14 cellular contexts compared by ENCODE assay signal in the genomic region with DNA sequence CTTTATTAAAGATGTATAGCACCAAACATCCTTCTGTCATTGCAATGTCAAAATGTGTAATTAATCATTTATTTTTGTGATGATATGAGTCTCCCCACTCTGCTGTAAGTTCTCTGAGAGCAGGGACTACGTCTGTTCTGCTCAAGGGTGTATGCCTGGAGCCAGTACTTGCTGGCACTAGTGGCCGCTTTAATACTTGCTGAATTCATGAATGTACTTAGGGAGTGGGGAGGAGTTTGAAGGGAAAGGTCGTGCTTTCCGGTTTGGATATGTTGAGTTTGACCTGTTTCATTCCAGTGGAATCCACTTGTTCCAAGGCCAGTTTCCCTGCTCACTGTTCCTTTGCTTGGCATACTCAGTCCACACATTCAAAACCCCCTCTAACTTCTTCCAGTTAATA. TPM values are rescaled to one million over a fixed set of nuclear protein-coding genes. Genes with fewer than 3 reads are reported as not detected.
DNase-seq lines count a peak whose midpoint lies in the region; ATAC-seq, FAIRE-seq and TF ChIP-seq lines count a peak whose summit lies in the region.
"Had no signal": no experiment of that assay in that cellular context is flagged by ENCODE, and none has a peak within 500 bp of the region (broad histone marks: within the 10 kb centered on the region; RNA-seq: fewer than 3 reads in every experiment).

No MANE protein-coding gene starts in this region.

- peak overlapping the region; percentile 96 for H3K27ac ChIP-seq in left ventricle myocardium inferior (replicated peaks)
- no peak overlapping the region for H3K27ac ChIP-seq in right atrium auricular region
- H3K27ac ChIP-seq: BLaER1, neutrophil, SJSA1 had no signal

- intact Hi-C loops in left ventricle myocardium inferior (cut with micrococcal nuclease), result no loop called here

- no peak for ATAC-seq in GM18909 (IDR thresholded peaks at IDR 0.05; ENCODE audit: poor library complexity, unreplicated experiment)

- FAIRE-seq in urothelium cell line (lab: Jason Lieb, UNC), result peak; percentile 78

- no peaks in the 10 kb centered on the region for H3K9me3 ChIP-seq in left ventricle myocardium inferior (replicated peaks)
- no peaks in the 10 kb centered on the region for H3K9me3 ChIP-seq in right atrium auricular region
- H3K9me3 ChIP-seq: BLaER1, breast epithelium, neutrophil, SJSA1 had no signal

- no peaks in the 10 kb centered on the region for H3K27me3 ChIP-seq in left ventricle myocardium inferior (ENCODE audit: low read depth)
- no peaks in the 10 kb centered on the region for H3K27me3 ChIP-seq in right atrium auricular region
- H3K27me3 ChIP-seq: breast epithelium, SJSA1 had no signal

- H3K4me3 ChIP-seq in left ventricle myocardium inferior, result no peak overlapping the region
- no peak overlapping the region for H3K4me3 ChIP-seq in right atrium auricular region
- H3K4me3 ChIP-seq: BLaER1, SJSA1 had no signal

- no peak for TF ChIP-seq CTCF in left ventricle myocardium inferior (IDR thresholded peaks at IDR 0.05; ENCODE audit: borderline replicate concordance)
- no peak for TF ChIP-seq CTCF in right atrium auricular region (IDR thresholded peaks at IDR 0.05)

- H3K4me1 ChIP-seq in left ventricle myocardium inferior (peaks cover 43% of the 10 kb centered on the region), right atrium auricular region (peaks cover 0 to 21% of the 10 kb centered on the region in 2 donors)

- DNase-seq in left ventricle myocardium inferior (no peak), right atrium auricular region (ENCODE audit: low spot score) (no peak), SW480 (ENCODE audit: low spot score) (peak; percentile 57), iPS-NIHi11 (ENCODE audit: low spot score) (peak; percentile 33), urothelium cell line (ENCODE audit: low spot score) (peak; percentile 70), NCI-H345 treated with DMSO at 0.1 percent for 48 hours (lab: John Stamatoyannopoulos, UW; ENCODE audit: unreplicated experiment) (no peak)
- no peak for DNase-seq in activated CD4-positive, alpha-beta T cell treated with anti-CD3 and anti-CD28 coated beads for 48 hours
- DNase-seq: glutamatergic neuron, NCI-H1105 had no signal

- H3K36me3 ChIP-seq in left ventricle myocardium inferior, result no peaks in the 10 kb centered on the region
- no peaks in the 10 kb centered on the region for H3K36me3 ChIP-seq in right atrium auricular region
- H3K36me3 ChIP-seq: breast epithelium, neutrophil had no signal

RNA-seq across cellular contexts. Expression of gene DCAF5, which starts 1.9 kb away (rescaled TPM):
- total RNA-seq in left ventricle myocardium inferior (57.8 TPM), right atrium auricular region (10 to 100 TPM; 33.1 to 38.8 TPM)

RNA-seq across cellular contexts. Expression of gene EXD2, which starts 36.5 kb away (rescaled TPM):
- total RNA-seq in left ventricle myocardium inferior (16.5 TPM), right atrium auricular region (10 to 100 TPM; 14.6 to 16.7 TPM)

Comparison
In these comparisons a context has a peak if more than half of its experiments do, and no peak if none do; other contexts are left out.
1. DNase-seq: peak in SW480 (single experiment), iPS-NIHi11 (single experiment) and urothelium cell line (single experiment); none in left ventricle myocardium inferior (single experiment), right atrium auricular region (single experiment), NCI-H345 treated with DMSO at 0.1 percent for 48 hours (single experiment) and activated CD4-positive, alpha-beta T cell treated with anti-CD3 and anti-CD28 coated beads for 48 hours (single experiment).